20 cellular contexts compared by ENCODE assay signal in the genomic region with DNA sequence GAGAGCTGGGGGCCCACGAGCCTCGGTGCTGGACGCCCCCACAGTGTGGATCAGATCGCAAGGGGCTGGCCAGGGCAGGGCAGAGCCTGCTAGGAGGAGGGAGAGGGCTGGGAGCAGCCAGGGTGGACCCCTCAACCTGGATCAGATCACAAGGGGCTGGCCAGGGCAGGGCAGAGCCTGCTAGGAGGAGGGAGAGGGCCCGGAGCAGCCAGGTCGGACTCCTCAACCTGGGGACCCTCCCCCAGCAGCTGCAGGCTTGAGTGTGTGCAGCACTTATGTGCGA.
"Had no signal": no experiment of that assay in that cellular context is flagged by ENCODE, and none has a peak within 500 bp of the region (broad histone marks: within the 10 kb centered on the region; RNA-seq: fewer than 3 reads in every experiment).

No MANE protein-coding gene starts in this region.

- ATAC-seq: activated T-cell treated with anti-CD3 and anti-CD28 coated beads, Interleukin-2, amount 50 U/mL, for 72 hours; left lobe of liver; mucosa of descending colon had no signal

- H3K27ac ChIP-seq: coronary artery, epithelial cell of prostate, lower lobe of right lung, thoracic aorta had no signal

- DNase-seq: activated CD4-positive, alpha-beta memory T cell treated with anti-CD3 and anti-CD28 coated beads for 36 hours; activated CD4-positive, alpha-beta T cell treated with anti-CD3 and anti-CD28 coated beads for 48 hours; activated effector memory CD4-positive, alpha-beta T cell treated with Interleukin-2 at 50 U/mL for 16 hours; activated naive CD4-positive, alpha-beta T cell treated with anti-CD3 and anti-CD28 coated beads for 36 hours; activated naive CD8-positive, alpha-beta T cell treated with anti-CD3 and anti-CD28 coated beads, Interleukin-2, amount 10 ng/mL, durations not matched to agents 7 days and 5 days; activated T-cell treated with anti-CD3 and anti-CD28 coated beads, Interleukin-2, amount 50 U/mL, for 72 hours; amniotic stem cell; cerebellar nuclear complex; lower lobe of right lung; mesendoderm; mucosa of descending colon; naive B cell; stimulated activated CD4-positive, alpha-beta T cell treated with anti-CD3 and anti-CD28 coated beads, Interleukin-4, amount 100 ng/mL, for 24 hours; stimulated activated naive CD4-positive, alpha-beta T cell treated with Interleukin-2 at 50 U/mL for 16 hours; T-helper 1 cell; T1000 had no signal

- H3K4me1 ChIP-seq: lower lobe of right lung had no signal

- H3K4me3 ChIP-seq: coronary artery, lower lobe of right lung, mucosa of descending colon, thoracic aorta had no signal
